ENCODE assay signal across 9 cellular contexts in the genomic region with DNA sequence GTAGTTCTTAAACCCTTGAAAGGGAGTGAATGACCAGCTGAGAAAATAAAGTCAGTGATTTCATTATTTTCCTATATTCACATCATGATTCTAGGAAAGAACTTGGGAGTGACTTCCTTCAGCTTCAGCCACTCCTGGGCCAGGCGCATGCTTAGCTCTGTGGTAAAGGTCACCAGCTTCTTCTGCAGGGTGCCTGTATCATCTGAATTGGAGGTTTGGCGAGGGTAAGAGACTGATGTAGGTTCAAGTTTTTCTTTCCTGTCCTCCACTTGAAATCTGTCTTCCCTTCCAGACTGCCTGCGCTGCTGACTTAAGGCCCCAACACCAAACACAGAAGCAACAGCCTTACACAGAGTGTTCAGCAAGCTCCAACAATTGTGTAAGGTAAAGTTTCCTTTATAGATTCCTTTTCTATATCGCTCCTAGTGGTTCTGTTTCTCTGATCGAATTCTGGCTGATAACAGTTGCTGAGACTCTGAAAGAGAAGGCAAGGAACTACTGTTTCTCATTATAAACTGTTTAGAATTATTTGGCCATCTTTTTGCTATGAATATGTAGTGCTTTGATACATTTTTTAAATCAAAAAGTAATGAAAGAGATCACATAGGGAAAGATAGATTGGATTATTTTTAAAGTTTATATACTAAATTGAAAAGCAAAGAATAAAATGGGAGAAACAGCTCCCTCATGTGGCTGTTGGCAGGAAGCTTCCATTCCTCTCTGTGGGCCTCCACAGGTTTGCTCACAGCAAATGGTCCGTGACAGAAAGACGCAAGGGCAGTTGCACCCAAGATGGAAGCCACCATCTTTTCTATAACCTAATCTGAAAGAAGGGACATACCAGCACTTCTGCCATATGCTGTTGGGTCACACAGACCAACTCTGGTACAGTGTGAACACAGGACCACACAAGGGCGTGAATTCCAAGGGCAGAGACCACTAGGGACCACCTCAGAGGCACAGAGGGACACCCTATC. TPM values are rescaled to one million over a fixed set of nuclear protein-coding genes. Genes with fewer than 3 reads are reported as not detected.
DNase-seq lines count a peak whose midpoint lies in the region; ATAC-seq, FAIRE-seq and TF ChIP-seq lines count a peak whose summit lies in the region.
"Had no signal": no experiment of that assay in that cellular context is flagged by ENCODE, and none has a peak within 500 bp of the region (broad histone marks: within the 10 kb centered on the region; RNA-seq: fewer than 3 reads in every experiment).

No MANE protein-coding gene starts in this region.

- peak overlapping the region in 1 of 2 donors; percentile 14 for H3K4me3 ChIP-seq in kidney (ENCODE audit: low read length in 2 of 2)

- no peak overlapping the region for H3K27ac Mint-ChIP-seq in CD4-positive, alpha-beta T cell
- H3K27ac Mint-ChIP-seq in activated naive CD8-positive, alpha-beta T cell treated with anti-CD3 and anti-CD28 coated beads, Interleukin-2, amount 10 ng/mL, durations not matched to agents 7 days and 5 days, result no peak overlapping the region

- H3K9me3 ChIP-seq in CD4-positive, alpha-beta T cell (ENCODE audit: control insufficient read depth, low read length), result no peaks in the 10 kb centered on the region
- H3K9me3 ChIP-seq in kidney (ENCODE audit: control insufficient read depth in 1 of 2, low read length in 2 of 2), result no peaks in the 10 kb centered on the region

- H3K27me3 ChIP-seq in CD4-positive, alpha-beta T cell (ENCODE audit: control insufficient read depth, insufficient read depth, low read length), result no peaks in the 10 kb centered on the region

- POLR2A ChIA-PET in CD4-positive, alpha-beta T cell (lab: Charles Lee), result interaction anchor here (0.9 to 1.9 kb wide), 3 partner anchors 13 to 581 kb away, joined by 3 to 18 read pairs (median 3); a partner anchor contains a TSS
- POLR2A ChIA-PET in activated naive CD8-positive, alpha-beta T cell treated with anti-CD3 and anti-CD28 coated beads, Interleukin-2, amount 10 ng/mL, durations not matched to agents 7 days and 5 days (lab: Charles Lee), result interaction anchor here (1.5 kb wide), 1 partner anchor 13 kb away, joined by 5 read pairs; no protein-coding TSS in a partner anchor

- peak; percentile 79 for TF ChIP-seq CTCF in CD4-positive, alpha-beta T cell (IDR thresholded peaks at IDR 0.05)
- TF ChIP-seq CTCF in kidney (IDR thresholded peaks at IDR 0.05; ENCODE audit: borderline replicate concordance, extremely low read depth, insufficient read depth), result peak; percentile 49

- no peak overlapping the region for H3K4me3 Mint-ChIP-seq in CD4-positive, alpha-beta T cell
- no peak overlapping the region for H3K4me3 Mint-ChIP-seq in activated naive CD8-positive, alpha-beta T cell treated with anti-CD3 and anti-CD28 coated beads, Interleukin-2, amount 10 ng/mL, durations not matched to agents 7 days and 5 days

- peak; percentile 63 for ATAC-seq in CD4-positive, alpha-beta T cell (ENCODE audit: poor library complexity)
- peak; percentile 68 for ATAC-seq in GM18520 (IDR thresholded peaks at IDR 0.05; ENCODE audit: unreplicated experiment)
- peak; percentile 76 for ATAC-seq in HG03280 (IDR thresholded peaks at IDR 0.05; ENCODE audit: unreplicated experiment)
- peak; percentile 61 for ATAC-seq in activated naive CD8-positive, alpha-beta T cell treated with anti-CD3 and anti-CD28 coated beads, Interleukin-2, amount 10 ng/mL, durations not matched to agents 7 days and 5 days (ENCODE audit: low read depth)
- ATAC-seq in stimulated activated naive CD8-positive, alpha-beta T cell treated with anti-CD3 and anti-CD28 coated beads, Interleukin-15, Interleukin-2, amounts not matched to agents 100 U/mL and 50 U/mL, for 24 hours, result no peak

- no peak for FAIRE-seq in kidney (lab: Jason Lieb, UNC)

- no peak overlapping the region for H3K9ac ChIP-seq in kidney (ENCODE audit: low read length in 2 of 2)

- peaks cover 0 to 2% of the 10 kb centered on the region in 2 donors for H3K4me1 ChIP-seq in kidney (ENCODE audit: control insufficient read depth in 1 of 2, insufficient read depth in 1 of 2, low read depth in 1 of 2, low read length in 2 of 2)

- CTCF ChIA-PET in CD4-positive, alpha-beta T cell (lab: Charles Lee), result interaction anchor here (0.9 to 1.8 kb wide), 6 partner anchors 11 to 521 kb away, joined by 3 to 11 read pairs (median 4); a partner anchor contains a TSS

- DNase-seq in CD4-positive, alpha-beta T cell, result peak in 7 of 10 experiments; percentile 1 to 12 (median 5)
- DNase-seq in NCI-H69 (lab: John Stamatoyannopoulos, UW) (peak; percentile 87), kidney (no peak), NK-92 (lab: John Stamatoyannopoulos, UW; ENCODE audit: unreplicated experiment) (no peak)
- DNase-seq in activated naive CD8-positive, alpha-beta T cell treated with anti-CD3 and anti-CD28 coated beads, Interleukin-2, amount 10 ng/mL, durations not matched to agents 7 days and 5 days, result no peak
- DNase-seq in stimulated activated naive CD8-positive, alpha-beta T cell treated with anti-CD3 and anti-CD28 coated beads, Interleukin-15, Interleukin-2, amounts not matched to agents 100 U/mL and 50 U/mL, for 24 hours, result peak; percentile 19

- H3K9me3 Mint-ChIP-seq in CD4-positive, alpha-beta T cell, result no peaks in the 10 kb centered on the region
- H3K9me3 Mint-ChIP-seq in activated naive CD8-positive, alpha-beta T cell treated with anti-CD3 and anti-CD28 coated beads, Interleukin-2, amount 10 ng/mL, durations not matched to agents 7 days and 5 days, result no peaks in the 10 kb centered on the region

- H3K36me3 Mint-ChIP-seq in CD4-positive, alpha-beta T cell (ENCODE audit: low read depth), result peaks cover 4% of the 10 kb centered on the region
- peaks cover 2% of the 10 kb centered on the region for H3K36me3 Mint-ChIP-seq in activated naive CD8-positive, alpha-beta T cell treated with anti-CD3 and anti-CD28 coated beads, Interleukin-2, amount 10 ng/mL, durations not matched to agents 7 days and 5 days

- intact Hi-C loops in CD4-positive, alpha-beta T cell (cut with DNase I, micrococcal nuclease), result loop anchor here (5.0 kb wide), 1 partner anchor 39 kb away; no protein-coding TSS in a partner anchor
- intact Hi-C loops in kidney (cut with DNase I), result no loop called here

- no peak overlapping the region for H3K27ac ChIP-seq in CD4-positive, alpha-beta T cell (ENCODE audit: low read depth, low read length)
- H3K27ac ChIP-seq in kidney (ENCODE audit: low read depth in 2 of 2, low read length in 2 of 2), result no peak overlapping the region

- H3K36me3 ChIP-seq in kidney (ENCODE audit: control insufficient read depth in 1 of 2, insufficient read depth in 2 of 2, low read length in 2 of 2), result peaks cover 2 to 9% of the 10 kb centered on the region in 2 donors

- H3K27me3 Mint-ChIP-seq in CD4-positive, alpha-beta T cell, result no peaks in the 10 kb centered on the region
- H3K27me3 Mint-ChIP-seq in activated naive CD8-positive, alpha-beta T cell treated with anti-CD3 and anti-CD28 coated beads, Interleukin-2, amount 10 ng/mL, durations not matched to agents 7 days and 5 days, result no peaks in the 10 kb centered on the region

- H3K4me1 Mint-ChIP-seq in CD4-positive, alpha-beta T cell (ENCODE audit: low read depth), result no peaks in the 10 kb centered on the region
- H3K4me1 Mint-ChIP-seq in activated naive CD8-positive, alpha-beta T cell treated with anti-CD3 and anti-CD28 coated beads, Interleukin-2, amount 10 ng/mL, durations not matched to agents 7 days and 5 days, result peaks cover 2% of the 10 kb centered on the region

RNA-seq across cellular contexts. Expression of a gene that starts 14.0 kb away (rescaled TPM):
- total RNA-seq in CD4-positive, alpha-beta T cell, result 10 to 100 TPM; 12.0 to 13.5 TPM
- 10 to 100 TPM; 24.9 to 28.0 TPM for total RNA-seq in activated naive CD8-positive, alpha-beta T cell treated with anti-CD3 and anti-CD28 coated beads, Interleukin-2, amount 10 ng/mL, durations not matched to agents 7 days and 5 days
- 35.8 TPM for total RNA-seq in kidney
- polyA plus RNA-seq in kidney (ENCODE audit: insufficient read depth, low read depth, low replicate concordance), result 17.5 TPM

RNA-seq across cellular contexts. Expression of a gene that starts 16.4 kb away (rescaled TPM):
- not detected for total RNA-seq in CD4-positive, alpha-beta T cell
- not detected for total RNA-seq in activated naive CD8-positive, alpha-beta T cell treated with anti-CD3 and anti-CD28 coated beads, Interleukin-2, amount 10 ng/mL, durations not matched to agents 7 days and 5 days
- not detected for total RNA-seq in kidney
- polyA plus RNA-seq in kidney (ENCODE audit: insufficient read depth, low read depth, low replicate concordance), result not detected
- total RNA-seq: pulmonary artery endothelial cell had no signal

Comparison
In these comparisons a context has a peak if more than half of its experiments do, and no peak if none do; other contexts are left out.
1. DNase-seq: peak in CD4-positive, alpha-beta T cell (7 of 10), NCI-H69 (single experiment) and stimulated activated naive CD8-positive, alpha-beta T cell treated with anti-CD3 and anti-CD28 coated beads, Interleukin-15, Interleukin-2, amounts not matched to agents 100 U/mL and 50 U/mL, for 24 hours (single experiment); none in activated naive CD8-positive, alpha-beta T cell treated with anti-CD3 and anti-CD28 coated beads, Interleukin-2, amount 10 ng/mL, durations not matched to agents 7 days and 5 days (single experiment), kidney (single experiment) and NK-92 (single experiment).